In genomic region chr4:30950737-30951136, GRCh38 we compare ENCODE assay signal across 20 cellular contexts.
DNase-seq lines count a peak whose midpoint lies in the region; ATAC-seq and TF ChIP-seq lines count a peak whose summit lies in the region.
"Had no signal": no experiment of that assay in that cellular context is flagged by ENCODE, and none has a peak within 500 bp of the region (broad histone marks: within the 10 kb centered on the region; RNA-seq: fewer than 3 reads in every experiment).

No MANE protein-coding gene starts in this region.

- H3K9ac ChIP-seq in PC-3 (ENCODE audit: low read length), result no peak overlapping the region

- WGBS in heart left ventricle, 4 donors, result 71 to 88% (median 83%) methylated on average over 3 of the region's 3 CpGs

- H3K27me3 ChIP-seq in PC-3 (ENCODE audit: low read length) (no peaks in the 10 kb centered on the region), heart left ventricle (no peaks in the 10 kb centered on the region)
- H3K27me3 ChIP-seq: spleen had no signal

- H3K36me3 ChIP-seq in PC-3 (ENCODE audit: low read depth, low read length) (no peaks in the 10 kb centered on the region), heart left ventricle (no peaks in the 10 kb centered on the region)
- H3K36me3 ChIP-seq: spleen had no signal

- TF ChIP-seq CTCF in PC-3 (conservative IDR thresholded peaks at IDR 0.05; ENCODE audit: low read depth, low read length) (no peak), heart left ventricle (IDR thresholded peaks at IDR 0.05) (no peak)

- ATAC-seq in PC-3 (peak; percentile 96), heart left ventricle (no peak), GM19455 (IDR thresholded peaks at IDR 0.05; ENCODE audit: unreplicated experiment) (no peak)
- ATAC-seq: A549; effector memory CD8-positive, alpha-beta T cell; GM23338 had no signal

- intact Hi-C loops in PC-3 (cut with micrococcal nuclease) (loop anchor here (5.0 to 10.0 kb wide), 2 partner anchors 94 to 233 kb away; no protein-coding TSS in a partner anchor), heart left ventricle (cut with DNase I) (no loop called here)

- no peaks in the 10 kb centered on the region for H3K9me2 ChIP-seq in PC-3 (replicated peaks; ENCODE audit: low read length)

- H3K27ac ChIP-seq in PC-3 (ENCODE audit: low read length) (peak overlapping the region; percentile 42; the same call in 1 of the 2 replicates), heart left ventricle (no peak overlapping the region)
- H3K27ac ChIP-seq: A549, spleen had no signal

- POLR2A ChIA-PET in PC-3 (lab: Charles Lee; ENCODE audit: unreplicated experiment), result no interaction called here

- peak overlapping the region; percentile 65; the same call in 1 of the 2 replicates for H3K4me2 ChIP-seq in PC-3 (ENCODE audit: low read length)
- H3K4me2 ChIP-seq: A549, GM23338 had no signal

- CTCF ChIA-PET in PC-3 (lab: Charles Lee), result interaction anchor here (0.7 kb wide), 1 partner anchor 194 kb away, joined by 4 read pairs; no protein-coding TSS in a partner anchor

- no peaks in the 10 kb centered on the region for H4K20me1 ChIP-seq in PC-3 (ENCODE audit: low read length)

- no peak for TF ChIP-seq POLR2A in heart left ventricle (IDR thresholded peaks at IDR 0.05)

- no peaks in the 10 kb centered on the region for H3K9me3 ChIP-seq in PC-3 (ENCODE audit: low read length)
- H3K9me3 ChIP-seq in heart left ventricle, result no peaks in the 10 kb centered on the region
- H3K9me3 ChIP-seq: A549, spleen had no signal

- no peak overlapping the region for H3K4me3 ChIP-seq in PC-3 (ENCODE audit: low read length)
- H3K4me3 ChIP-seq in heart left ventricle, result no peak overlapping the region
- H3K4me3 ChIP-seq: A549, GM23338, spleen had no signal

- no TSS peak for BruUV-seq in PC-3 (replicated peaks; lab: Mats Ljungman, UMichigan)

- no peaks in the 10 kb centered on the region for H3K79me2 ChIP-seq in PC-3 (ENCODE audit: low read length)

- peaks cover 35% of the 10 kb centered on the region for H3K4me1 ChIP-seq in PC-3 (ENCODE audit: insufficient read depth, low read length)
- H3K4me1 ChIP-seq in heart left ventricle, result peaks cover 0 to 2% (median 0%) of the 10 kb centered on the region in 12 donors
- H3K4me1 ChIP-seq: spleen had no signal

- peak; percentile 73 to 82 for DNase-seq in NCI-H526 (lab: John Stamatoyannopoulos, UW)
- DNase-seq in NCI-H526 treated with DMSO at 0.1 percent for 48 hours (lab: John Stamatoyannopoulos, UW), result no peak
- peak; percentile 91 for DNase-seq in PC-3
- peak; percentile 12 for DNase-seq in foreskin melanocyte
- DNase-seq in ureter (ENCODE audit: low spot score), result peak; percentile 62
- DNase-seq in heart left ventricle, result no peak
- no peak for DNase-seq in NCI-H345 (lab: John Stamatoyannopoulos, UW)
- DNase-seq: activated CD4-positive, alpha-beta T cell treated with anti-CD3 and anti-CD28 coated beads, Interleukin-2, amount 50 U/mL, for 1 hour; activated naive CD4-positive, alpha-beta T cell; C1 segment of cervical spinal cord; DMS79 treated with DMSO at 0.1 percent for 48 hours; effector memory CD8-positive, alpha-beta T cell; KBM-7; midbrain; NCI-H1048; RPMI8226; spleen had no signal

- no peak overlapping the region for H2AFZ ChIP-seq in PC-3 (ENCODE audit: low read length)
- H2AFZ ChIP-seq: GM23338 had no signal

- H3F3A ChIP-seq in PC-3 (ENCODE audit: low read length, unreplicated experiment), result peaks cover 4% of the 10 kb centered on the region

Comparison
In these comparisons a context has a peak if more than half of its experiments do, and no peak if none do; other contexts are left out.
1. DNase-seq: peak in NCI-H526 (2 of 2), PC-3 (single experiment), foreskin melanocyte (single experiment) and ureter (single experiment); none in NCI-H526 treated with DMSO at 0.1 percent for 48 hours (single experiment), heart left ventricle (0 of 5) and NCI-H345 (single experiment).